Comparison of ENCODE assay signal across 17 cellular contexts in the genomic region with DNA sequence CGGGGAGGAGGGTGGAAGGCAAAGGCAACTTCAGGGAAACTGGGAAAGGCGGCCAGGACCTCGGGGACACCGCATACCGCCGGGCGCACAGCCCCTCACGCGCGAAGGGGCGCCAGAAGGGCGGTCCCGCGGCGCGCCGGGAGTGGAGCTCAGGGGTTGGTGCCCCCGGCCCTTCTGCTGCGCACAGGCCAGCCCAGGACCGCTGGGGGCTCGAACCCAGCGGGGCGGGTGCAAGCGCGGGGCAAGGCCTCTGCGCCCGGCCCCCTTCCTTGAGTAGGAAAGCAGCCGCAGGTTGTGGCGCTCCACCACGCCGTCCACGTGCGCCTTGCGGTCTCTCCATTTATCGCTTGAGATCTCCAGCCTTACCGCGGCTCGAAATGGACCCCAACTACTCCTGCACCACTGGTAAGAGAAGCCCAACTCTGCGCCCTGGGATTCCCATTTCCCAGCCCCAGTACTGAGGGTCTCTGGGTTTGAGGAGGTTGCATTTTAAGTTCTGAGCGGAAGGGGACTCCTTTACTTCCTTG. TPM values are rescaled to one million over a fixed set of nuclear protein-coding genes. Genes with fewer than 3 reads are reported as not detected.
DNase-seq lines count a peak whose midpoint lies in the region; TF ChIP-seq lines count a peak whose summit lies in the region.
"Had no signal": no experiment of that assay in that cellular context is flagged by ENCODE, and none has a peak within 500 bp of the region (broad histone marks: within the 10 kb centered on the region; RNA-seq: fewer than 3 reads in every experiment).

No MANE protein-coding gene starts in this region.

- peaks cover 69% of the 10 kb centered on the region for H3K27me3 Mint-ChIP-seq in activated naive CD4-positive, alpha-beta T cell treated with anti-CD3 and anti-CD28 coated beads, Interleukin-2, amount 50 U/mL, for 24 hours
- H3K27me3 Mint-ChIP-seq in activated naive CD8-positive, alpha-beta T cell: peaks cover 55% of the 10 kb centered on the region

- TF ChIP-seq POLR2A in prostate gland (IDR thresholded peaks at IDR 0.05): no peak

- H3K27ac Mint-ChIP-seq in activated naive CD4-positive, alpha-beta T cell treated with anti-CD3 and anti-CD28 coated beads, Interleukin-2, amount 50 U/mL, for 24 hours: no peak overlapping the region
- no peak overlapping the region for H3K27ac Mint-ChIP-seq in activated naive CD8-positive, alpha-beta T cell
- H3K27ac Mint-ChIP-seq: nephron had no signal

- no peak for DNase-seq in activated naive CD4-positive, alpha-beta T cell treated with anti-CD3 and anti-CD28 coated beads, Interleukin-2, amount 50 U/mL, for 16 hours
- no peak for DNase-seq in hippocampal formation (lab: John Stamatoyannopoulos, UW)
- no peak for DNase-seq in prostate gland (ENCODE audit: low spot score)
- DNase-seq in H4 (ENCODE audit: low spot score): no peak
- DNase-seq: cerebellar nuclear complex; kidney; NCI-H1436; NCI-H524 treated with DMSO at 0.1 percent for 48 hours; stimulated activated CD4-positive, alpha-beta T cell treated with anti-CD3 and anti-CD28 coated beads, Interleukin-12 subunit alpha, Interleukin-12 subunit beta, amount 100 ng/mL, for 4 hours had no signal

- intact Hi-C loops in prostate gland (cut with DNase I): no loop called here

- peaks cover 100% of the 10 kb centered on the region for H3K27me3 ChIP-seq in iPS-18a (ENCODE audit: control insufficient read depth, insufficient read depth, low read length)
- H3K27me3 ChIP-seq in stomach smooth muscle (ENCODE audit: control insufficient read depth in 1 of 2, insufficient read depth in 2 of 2, low read length in 2 of 2): peaks cover 30 to 54% of the 10 kb centered on the region in 2 donors
- peaks cover 4% of the 10 kb centered on the region for H3K27me3 ChIP-seq in prostate gland (replicated peaks; ENCODE audit: insufficient read depth)

- H3K4me1 Mint-ChIP-seq in activated naive CD4-positive, alpha-beta T cell treated with anti-CD3 and anti-CD28 coated beads, Interleukin-2, amount 50 U/mL, for 24 hours: peaks cover 28% of the 10 kb centered on the region
- peaks cover 35% of the 10 kb centered on the region for H3K4me1 Mint-ChIP-seq in activated naive CD8-positive, alpha-beta T cell (ENCODE audit: low read depth)

- peak overlapping the region; percentile 30 for H3K4me3 Mint-ChIP-seq in activated naive CD4-positive, alpha-beta T cell treated with anti-CD3 and anti-CD28 coated beads, Interleukin-2, amount 50 U/mL, for 24 hours
- peak overlapping the region; percentile 84 for H3K4me3 Mint-ChIP-seq in activated naive CD8-positive, alpha-beta T cell

- H3K36me3 Mint-ChIP-seq in activated naive CD4-positive, alpha-beta T cell treated with anti-CD3 and anti-CD28 coated beads, Interleukin-2, amount 50 U/mL, for 24 hours: no peaks in the 10 kb centered on the region
- no peaks in the 10 kb centered on the region for H3K36me3 Mint-ChIP-seq in activated naive CD8-positive, alpha-beta T cell

- no peaks in the 10 kb centered on the region for H3K36me3 ChIP-seq in iPS-18a (ENCODE audit: control insufficient read depth, low read depth, low read length)
- H3K36me3 ChIP-seq in stomach smooth muscle (ENCODE audit: control insufficient read depth in 2 of 2, insufficient read depth in 2 of 2, low read length in 2 of 2): no peaks in the 10 kb centered on the region
- H3K36me3 ChIP-seq in prostate gland: no peaks in the 10 kb centered on the region
- H3K36me3 ChIP-seq: HAP-1 had no signal

- no peak for TF ChIP-seq CTCF in prostate gland (IDR thresholded peaks at IDR 0.05)

- H3K27ac ChIP-seq in iPS-18a (ENCODE audit: low read length): no peak overlapping the region
- no peak overlapping the region for H3K27ac ChIP-seq in stomach smooth muscle (ENCODE audit: low read length)
- H3K27ac ChIP-seq in prostate gland: no peak overlapping the region

- H3K9me3 Mint-ChIP-seq in activated naive CD4-positive, alpha-beta T cell treated with anti-CD3 and anti-CD28 coated beads, Interleukin-2, amount 50 U/mL, for 24 hours: no peaks in the 10 kb centered on the region
- no peaks in the 10 kb centered on the region for H3K9me3 Mint-ChIP-seq in activated naive CD8-positive, alpha-beta T cell (ENCODE audit: low read depth)
- H3K9me3 Mint-ChIP-seq: nephron had no signal

- H3K4me1 ChIP-seq in iPS-18a (ENCODE audit: control insufficient read depth, low read depth, low read length) (no peaks in the 10 kb centered on the region), stomach smooth muscle (ENCODE audit: control insufficient read depth, insufficient read depth, low read length) (peaks cover 24% of the 10 kb centered on the region), prostate gland (replicated peaks) (no peaks in the 10 kb centered on the region)

- H3K9ac ChIP-seq in iPS-18a (ENCODE audit: low read length) (no peak overlapping the region), stomach smooth muscle (ENCODE audit: low read length in 2 of 2) (no peak overlapping the region)

- H3K4me3 ChIP-seq in iPS-18a (ENCODE audit: low read length) (peak overlapping the region; percentile 51), stomach smooth muscle (ENCODE audit: low read length in 2 of 2) (peak overlapping the region; percentile 40 to 52), prostate gland (peak overlapping the region in 1 of 2 donors; percentile 4)
- H3K4me3 ChIP-seq: HAP-1 had no signal

- no peaks in the 10 kb centered on the region for H3K9me3 ChIP-seq in iPS-18a (ENCODE audit: control insufficient read depth, low read depth, low read length)
- no peaks in the 10 kb centered on the region for H3K9me3 ChIP-seq in stomach smooth muscle (ENCODE audit: control insufficient read depth in 2 of 2, low read length in 2 of 2)
- no peaks in the 10 kb centered on the region for H3K9me3 ChIP-seq in prostate gland
- H3K9me3 ChIP-seq: HAP-1 had no signal

- WGBS in prostate gland: 17% methylated on average over 39 of the region's 40 CpGs

RNA-seq across cellular contexts. Expression of a gene that starts 3.0 kb away (rescaled TPM):
- total RNA-seq in prostate gland: 1 to 10 TPM in 1 of 2 donors, not detected in 1; 6.9 TPM
- total RNA-seq in H4 (2014; rRNA removed; shearing (Covaris generic)): not detected in 2 replicates
- total RNA-seq: Daoy, HT1080 had no signal

RNA-seq across cellular contexts. Expression of a gene that starts 3.0 kb away (rescaled TPM):
- total RNA-seq in prostate gland: 10 to 100 TPM; 14.8 to 37.4 TPM
- total RNA-seq in H4 (2014; rRNA removed; shearing (Covaris generic)): not detected in 2 replicates
- total RNA-seq: HT1080 had no signal

RNA-seq across cellular contexts. Expression of a gene that starts 9.9 kb away (rescaled TPM):
- 100 to 1,000 TPM; 110 to 339 TPM for total RNA-seq in prostate gland
- total RNA-seq in H4 (2014; rRNA removed; shearing (Covaris generic)): not detected in 2 replicates

RNA-seq across cellular contexts. Expression of a gene that starts 16.2 kb away (rescaled TPM):
- total RNA-seq in prostate gland: not detected
- total RNA-seq in H4 (2014; rRNA removed; shearing (Covaris generic)): not detected in 2 replicates
- total RNA-seq: Daoy, HT1080, kidney had no signal

RNA-seq across cellular contexts. Expression of a gene that starts 22.3 kb away (rescaled TPM):
- 10 to 100 TPM; 18.5 to 37.3 TPM for total RNA-seq in prostate gland
- 0.14 TPM in 1 of 2 replicates, not detected in the other for total RNA-seq in H4 (2014; rRNA removed; shearing (Covaris generic))
- total RNA-seq: HT1080 had no signal

Comparison
In these comparisons a context has a peak if more than half of its experiments do, and no peak if none do; other contexts are left out.
1. RNA of a gene that starts 3.0 kb away (total RNA-seq): 14.8 to 37.4 TPM in prostate gland; not detected in H4; every median in the first group is over 10 times any median in the second.
2. RNA of a gene that starts 9.9 kb away (total RNA-seq): 110 to 339 TPM in prostate gland; not detected in H4; every median in the first group is over 100 times any median in the second.